22 cellular contexts compared by ENCODE assay signal in genomic region chr5:67476531-67476930, GRCh38.
DNase-seq lines count a peak whose midpoint lies in the region; TF ChIP-seq lines count a peak whose summit lies in the region.
"Had no signal": no experiment of that assay in that cellular context is flagged by ENCODE, and none has a peak within 500 bp of the region (broad histone marks: within the 10 kb centered on the region; RNA-seq: fewer than 3 reads in every experiment).

No MANE protein-coding gene starts in this region.

- POLR2A ChIA-PET in BJ (lab: Charles Lee): no interaction called here
- POLR2A ChIA-PET in activated CD4-positive, alpha-beta memory T cell treated with anti-CD3 and anti-CD28 coated beads for 36 hours (lab: Charles Lee): no interaction called here

- peak; percentile 88 for DNase-seq in BJ (ENCODE audit: low read depth)
- peak; percentile 19 for DNase-seq in HFFc6
- DNase-seq in epithelial cell of prostate (ENCODE audit: low read depth, low spot score): peak; percentile 34
- no peak for DNase-seq in left ventricle myocardium inferior
- DNase-seq in activated CD4-positive, alpha-beta memory T cell treated with anti-CD3 and anti-CD28 coated beads for 36 hours: no peak
- DNase-seq in caudate nucleus (lab: John Stamatoyannopoulos, UW): no peak
- DNase-seq in cerebellar cortex (ENCODE audit: low spot score): no peak
- DNase-seq: activated CD4-positive, CD25-positive, alpha-beta regulatory T cell treated with anti-CD3 and anti-CD28 coated beads, Interleukin-2, amount 50 U/mL, for 72 hours; activated CD8-positive, alpha-beta memory T cell treated with anti-CD3 and anti-CD28 coated beads, Interleukin-2, amount 50 U/mL, for 4 hours; colonic mucosa; islet precursor cell; NCI-H1092 treated with DMSO at 0.1 percent for 48 hours; NCI-H69; OCI-M1; retina; stimulated activated naive CD8-positive, alpha-beta T cell treated with anti-CD3 and anti-CD28 coated beads, Interleukin-15, amount 100 ng/mL, for 72 hours; T1000 had no signal

- no peaks in the 10 kb centered on the region for H3K4me1 Mint-ChIP-seq in HFFc6 (ENCODE audit: low read depth)
- no peaks in the 10 kb centered on the region for H3K4me1 Mint-ChIP-seq in activated CD4-positive, alpha-beta memory T cell treated with anti-CD3 and anti-CD28 coated beads for 36 hours (ENCODE audit: low read depth)
- H3K4me1 Mint-ChIP-seq: neural progenitor cell had no signal

- no peak for TF ChIP-seq CTCF in BJ (IDR thresholded peaks at IDR 0.05; ENCODE audit: insufficient read depth, low read depth, low read length)
- no peak for TF ChIP-seq CTCF in HFFc6 (IDR thresholded peaks at IDR 0.05)
- no peak for TF ChIP-seq CTCF in left ventricle myocardium inferior (IDR thresholded peaks at IDR 0.05; ENCODE audit: borderline replicate concordance)

- H3K9me3 ChIP-seq in muscle layer of duodenum (ENCODE audit: control insufficient read depth in 1 of 2, low read length in 2 of 2): no peaks in the 10 kb centered on the region
- H3K9me3 ChIP-seq in left ventricle myocardium inferior (replicated peaks): peaks cover 3% of the 10 kb centered on the region
- H3K9me3 ChIP-seq: ascending aorta, colonic mucosa, SJSA1 had no signal

- H3K4me3 ChIP-seq in BJ (ENCODE audit: low read depth, low read length): no peak overlapping the region
- H3K4me3 ChIP-seq in muscle layer of duodenum (ENCODE audit: low read depth in 1 of 2, low read length in 2 of 2): no peak overlapping the region
- no peak overlapping the region for H3K4me3 ChIP-seq in left ventricle myocardium inferior
- H3K4me3 ChIP-seq: ascending aorta, colonic mucosa, neural progenitor cell, SJSA1 had no signal

- H3K27me3 Mint-ChIP-seq in HFFc6 (ENCODE audit: insufficient read depth): peaks cover 2% of the 10 kb centered on the region; the same call in 1 of the 2 replicates
- H3K27me3 Mint-ChIP-seq in activated CD4-positive, alpha-beta memory T cell treated with anti-CD3 and anti-CD28 coated beads for 36 hours: peaks cover 8% of the 10 kb centered on the region
- H3K27me3 Mint-ChIP-seq: stimulated activated naive CD8-positive, alpha-beta T cell treated with anti-CD3 and anti-CD28 coated beads, Interleukin-15, amount 100 ng/mL, for 72 hours had no signal

- intact Hi-C loops in left ventricle myocardium inferior (cut with micrococcal nuclease): no loop called here
- intact Hi-C loops in activated CD4-positive, alpha-beta memory T cell treated with anti-CD3 and anti-CD28 coated beads for 36 hours (cut with micrococcal nuclease): no loop called here

- H3K27me3 ChIP-seq in BJ (ENCODE audit: control insufficient read depth, insufficient read depth, low read length): no peaks in the 10 kb centered on the region
- H3K27me3 ChIP-seq in muscle layer of duodenum (ENCODE audit: low read depth, low read length): no peaks in the 10 kb centered on the region
- no peaks in the 10 kb centered on the region for H3K27me3 ChIP-seq in left ventricle myocardium inferior (ENCODE audit: low read depth)
- H3K27me3 ChIP-seq: ascending aorta, colonic mucosa, neural progenitor cell, SJSA1 had no signal

- H3K9me3 Mint-ChIP-seq in HFFc6: peaks cover 6% of the 10 kb centered on the region
- H3K9me3 Mint-ChIP-seq in activated CD4-positive, alpha-beta memory T cell treated with anti-CD3 and anti-CD28 coated beads for 36 hours: no peaks in the 10 kb centered on the region
- H3K9me3 Mint-ChIP-seq: stimulated activated naive CD8-positive, alpha-beta T cell treated with anti-CD3 and anti-CD28 coated beads, Interleukin-15, amount 100 ng/mL, for 72 hours had no signal

- H3K36me3 Mint-ChIP-seq in HFFc6 (ENCODE audit: low read depth): no peaks in the 10 kb centered on the region
- no peaks in the 10 kb centered on the region for H3K36me3 Mint-ChIP-seq in activated CD4-positive, alpha-beta memory T cell treated with anti-CD3 and anti-CD28 coated beads for 36 hours
- H3K36me3 Mint-ChIP-seq: neural progenitor cell had no signal

- H3K4me1 ChIP-seq in muscle layer of duodenum (ENCODE audit: control insufficient read depth in 1 of 2, insufficient read depth in 2 of 2, low read length in 2 of 2) (no peaks in the 10 kb centered on the region), left ventricle myocardium inferior (no peaks in the 10 kb centered on the region)
- H3K4me1 ChIP-seq: ascending aorta, colonic mucosa, neural progenitor cell, SJSA1 had no signal

- CTCF ChIA-PET in BJ (lab: Yijun Ruan, JAX): interaction anchor here (1.2 kb wide), 1 partner anchor 17 kb away, joined by 3 read pairs; no protein-coding TSS in a partner anchor
- CTCF ChIA-PET in activated CD4-positive, alpha-beta memory T cell treated with anti-CD3 and anti-CD28 coated beads for 36 hours (lab: Charles Lee): no interaction called here

- H3K36me3 ChIP-seq in BJ (ENCODE audit: control insufficient read depth, insufficient read depth, low read length) (no peaks in the 10 kb centered on the region), muscle layer of duodenum (ENCODE audit: control insufficient read depth in 1 of 2, insufficient read depth in 2 of 2, low read length in 2 of 2) (no peaks in the 10 kb centered on the region), left ventricle myocardium inferior (no peaks in the 10 kb centered on the region)
- H3K36me3 ChIP-seq: ascending aorta, colonic mucosa, neural progenitor cell, SJSA1 had no signal

- no peak overlapping the region for H3K4me3 Mint-ChIP-seq in HFFc6
- H3K4me3 Mint-ChIP-seq in activated CD4-positive, alpha-beta memory T cell treated with anti-CD3 and anti-CD28 coated beads for 36 hours: no peak overlapping the region
- H3K4me3 Mint-ChIP-seq: neural progenitor cell; stimulated activated naive CD8-positive, alpha-beta T cell treated with anti-CD3 and anti-CD28 coated beads, Interleukin-15, amount 100 ng/mL, for 72 hours had no signal

- no peak overlapping the region for H3K27ac Mint-ChIP-seq in HFFc6
- no peak overlapping the region for H3K27ac Mint-ChIP-seq in activated CD4-positive, alpha-beta memory T cell treated with anti-CD3 and anti-CD28 coated beads for 36 hours
- H3K27ac Mint-ChIP-seq: neural progenitor cell; stimulated activated naive CD8-positive, alpha-beta T cell treated with anti-CD3 and anti-CD28 coated beads, Interleukin-15, amount 100 ng/mL, for 72 hours had no signal

- H3K27ac ChIP-seq in epithelial cell of prostate (peak overlapping the region; percentile 51), muscle layer of duodenum (ENCODE audit: low read length) (peak overlapping the region; percentile 14), left ventricle myocardium inferior (replicated peaks) (no peak overlapping the region), caudate nucleus (ENCODE audit: low read depth, low read length) (no peak overlapping the region)
- H3K27ac ChIP-seq: ascending aorta, colonic mucosa, KMS-11, neural progenitor cell, SJSA1 had no signal

Comparison
In these comparisons a context has a peak if more than half of its experiments do, and no peak if none do; other contexts are left out.
1. DNase-seq: peak in BJ (single experiment), HFFc6 (single experiment) and epithelial cell of prostate (single experiment); none in left ventricle myocardium inferior (single experiment), activated CD4-positive, alpha-beta memory T cell treated with anti-CD3 and anti-CD28 coated beads for 36 hours (single experiment), caudate nucleus (0 of 61) and cerebellar cortex (single experiment).
2. H3K27ac ChIP-seq: peak in epithelial cell of prostate (single experiment) and muscle layer of duodenum (single experiment); none in left ventricle myocardium inferior (single experiment) and caudate nucleus (single experiment).